In the genomic region with DNA sequence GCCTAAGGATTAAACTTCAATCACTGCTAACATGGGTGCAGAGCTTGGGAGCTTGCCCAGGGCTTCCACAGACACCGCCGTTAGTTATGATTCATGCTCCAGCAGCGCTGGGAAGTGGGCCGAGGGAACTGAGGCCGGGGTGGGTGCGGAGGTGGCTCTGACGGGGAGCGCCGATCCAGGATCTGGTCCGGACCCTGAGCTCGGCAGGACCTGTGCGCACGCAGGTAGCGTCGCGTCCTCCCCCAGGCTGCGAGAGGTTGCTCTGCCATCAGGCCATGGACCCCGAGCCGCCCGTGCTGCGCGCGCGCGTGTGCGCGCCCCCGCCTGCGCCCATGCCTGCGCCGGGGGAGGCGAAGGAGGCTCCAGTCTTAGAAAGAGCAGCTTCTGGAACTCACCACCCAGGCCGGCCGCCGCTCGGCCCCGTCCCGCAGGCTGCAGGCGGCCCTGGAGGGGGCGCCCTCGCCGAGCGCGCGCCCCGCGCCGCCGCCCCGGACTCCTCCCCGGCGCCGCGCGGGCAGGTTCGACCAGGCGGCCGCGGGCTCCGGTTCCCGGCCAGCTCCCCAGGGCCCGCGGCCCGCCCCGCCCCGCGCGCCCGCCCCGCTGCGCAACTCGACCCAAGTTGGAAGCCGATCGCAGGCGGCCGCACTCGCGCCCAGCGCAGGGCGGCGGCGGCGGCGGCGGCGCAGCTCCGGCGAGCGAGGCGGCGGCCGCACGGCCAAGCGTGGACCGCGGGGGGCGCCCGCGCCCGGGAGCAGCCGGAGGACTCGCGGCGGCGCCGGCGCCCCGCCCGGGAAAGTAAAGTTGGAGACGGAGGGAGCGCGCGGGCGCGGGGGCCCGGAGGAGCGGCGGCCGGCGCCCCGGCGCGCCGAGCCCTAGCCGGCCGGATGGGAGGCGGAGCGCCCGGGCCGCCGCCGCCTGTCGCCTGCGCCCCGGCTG, we compare ENCODE assay signal across 9 cellular contexts. TPM values are rescaled to one million over a fixed set of nuclear protein-coding genes. Genes with fewer than 3 reads are reported as not detected.
DNase-seq lines count a peak whose midpoint lies in the region; ATAC-seq and TF ChIP-seq lines count a peak whose summit lies in the region.
"Had no signal": no experiment of that assay in that cellular context is flagged by ENCODE, and none has a peak within 500 bp of the region (broad histone marks: within the 10 kb centered on the region; RNA-seq: fewer than 3 reads in every experiment).

No MANE protein-coding gene starts in this region.

- H2AFZ ChIP-seq in fibroblast of lung (ENCODE audit: low read length) = peak overlapping the region; percentile 41
- H2AFZ ChIP-seq in Karpas-422 (ENCODE audit: low read length) = no peak overlapping the region

- peak; percentile 64 for ATAC-seq in omental fat pad (ENCODE audit: low FRiP score)
- ATAC-seq in HG03196 (IDR thresholded peaks at IDR 0.05; ENCODE audit: unreplicated experiment) = no peak

- DNase-seq in NCI-H345 (lab: John Stamatoyannopoulos, UW) (peak; percentile 55), NCI-H345 treated with DMSO at 0.1 percent for 48 hours (lab: John Stamatoyannopoulos, UW; ENCODE audit: unreplicated experiment) (no peak), SJCRH30 (peak; percentile 64 to 73), fibroblast of lung (ENCODE audit: low read depth in 2 of 2) (peak; percentile 18 to 69), omental fat pad (ENCODE audit: low spot score) (no peak), Karpas-422 (no peak)
- no peak for DNase-seq in activated effector memory CD4-positive, alpha-beta T cell treated with Interleukin-2 at 50 U/mL for 16 hours
- DNase-seq: CD4-positive, CD25-positive, alpha-beta regulatory T cell had no signal

- H3K9me2 ChIP-seq in Karpas-422 (replicated peaks; ENCODE audit: insufficient read depth, low read length) = no peaks in the 10 kb centered on the region

- no peak overlapping the region for H3K9ac ChIP-seq in fibroblast of lung (ENCODE audit: insufficient read depth, low read length)
- H3K9ac ChIP-seq in Karpas-422 (ENCODE audit: low read length) = no peak overlapping the region

- H3K27me3 ChIP-seq in SJCRH30 = no peaks in the 10 kb centered on the region
- H3K27me3 ChIP-seq in fibroblast of lung (ENCODE audit: control insufficient read depth, insufficient read depth, low read length) = peaks cover 10% of the 10 kb centered on the region
- no peaks in the 10 kb centered on the region for H3K27me3 ChIP-seq in Karpas-422 (ENCODE audit: low read length)

- H3K79me2 ChIP-seq in fibroblast of lung (ENCODE audit: control insufficient read depth, insufficient read depth, low read length) = no peaks in the 10 kb centered on the region
- no peaks in the 10 kb centered on the region for H3K79me2 ChIP-seq in Karpas-422 (ENCODE audit: low read length)

- no peaks in the 10 kb centered on the region for H4K20me1 ChIP-seq in fibroblast of lung (ENCODE audit: control insufficient read depth, extremely low read depth, insufficient read depth, low read length)
- H4K20me1 ChIP-seq in Karpas-422 (ENCODE audit: insufficient read depth, low read depth, low read length) = no peaks in the 10 kb centered on the region

- peak overlapping the region; percentile 47 for H3K4me3 ChIP-seq in SJCRH30
- H3K4me3 ChIP-seq in fibroblast of lung (replicated peaks in 1 of 4; ENCODE audit: control extremely low read depth in 1 of 4, insufficient read depth in 1 of 4, low read depth in 3 of 4, low read length in 4 of 4) = peak overlapping the region in 2 of 4 experiments; percentile 29 to 45
- H3K4me3 ChIP-seq in Karpas-422 (ENCODE audit: low read length) = no peak overlapping the region

- H3K9me3 ChIP-seq in SJCRH30 (replicated peaks) (no peaks in the 10 kb centered on the region), fibroblast of lung (ENCODE audit: control insufficient read depth, insufficient read depth, low read depth, low read length) (no peaks in the 10 kb centered on the region), Karpas-422 (ENCODE audit: low read length) (no peaks in the 10 kb centered on the region)

- TF ChIP-seq CTCF in fibroblast of lung (conservative IDR thresholded peaks at IDR 0.05 in 1 of 2, IDR thresholded peaks at IDR 0.05 in 1 of 2; ENCODE audit: low read depth in 1 of 2, low read length in 2 of 2) (no peak), omental fat pad (IDR thresholded peaks at IDR 0.05) (no peak)

- peak overlapping the region; percentile 51 for H3K4me2 ChIP-seq in fibroblast of lung (ENCODE audit: extremely low read depth, insufficient read depth, low read length)
- H3K4me2 ChIP-seq in Karpas-422 (ENCODE audit: low read depth, low read length, poor library complexity, severe bottlenecking) = no peak overlapping the region

- no peaks in the 10 kb centered on the region for H3K36me3 ChIP-seq in SJCRH30
- no peaks in the 10 kb centered on the region for H3K36me3 ChIP-seq in fibroblast of lung (ENCODE audit: control insufficient read depth, insufficient read depth, low read length)
- no peaks in the 10 kb centered on the region for H3K36me3 ChIP-seq in Karpas-422 (ENCODE audit: insufficient read depth, low read length)

- H3K27ac ChIP-seq in SJCRH30 (no peak overlapping the region), fibroblast of lung (ENCODE audit: insufficient read depth, low read length) (no peak overlapping the region), Karpas-422 (ENCODE audit: low read length) (no peak overlapping the region)

- peaks cover 25% of the 10 kb centered on the region for H3K4me1 ChIP-seq in SJCRH30
- H3K4me1 ChIP-seq in fibroblast of lung (ENCODE audit: control insufficient read depth, extremely low read depth, insufficient read depth, low read length) = no peaks in the 10 kb centered on the region
- no peaks in the 10 kb centered on the region for H3K4me1 ChIP-seq in Karpas-422 (ENCODE audit: low read length)

RNA-seq across cellular contexts. Expression of gene ADRA2C, which starts 0.6 kb away (rescaled TPM):
- 17.9 and 18.5 TPM in 2 replicates for total RNA-seq in SJCRH30 (2014; rRNA removed; shearing (Covaris generic))
- total RNA-seq in fibroblast of lung = 0.26 and 0.33 TPM in 2 replicates
- 0.12 and 0.30 TPM in 2 replicates for polyA plus RNA-seq in fibroblast of lung
- 0.32 and 0.87 TPM in 2 replicates for polyA plus RNA-seq in fibroblast of lung (2012)
- polyA minus RNA-seq in fibroblast of lung (ENCODE audit: low replicate concordance) = 0.15 and 0.20 TPM in 2 replicates
- total RNA-seq in omental fat pad = 10 to 100 TPM in 2 of 4 donors, 1 to 10 TPM in 2; 3.2 to 13.3 (median 10.0) TPM
- not detected in 2 replicates for total RNA-seq in Karpas-422 (2014; rRNA removed; shearing (Covaris generic); ENCODE audit: low replicate concordance)
- total RNA-seq: CD4-positive, CD25-positive, alpha-beta regulatory T cell had no signal
- polyA plus RNA-seq: CD4-positive, CD25-positive, alpha-beta regulatory T cell had no signal

Comparison
In these comparisons a context has a peak if more than half of its experiments do, and no peak if none do; other contexts are left out.
1. DNase-seq: peak in NCI-H345 (single experiment), SJCRH30 (2 of 2) and fibroblast of lung (2 of 2); none in NCI-H345 treated with DMSO at 0.1 percent for 48 hours (single experiment), omental fat pad (single experiment), Karpas-422 (single experiment) and activated effector memory CD4-positive, alpha-beta T cell treated with Interleukin-2 at 50 U/mL for 16 hours (single experiment).